8 cellular contexts compared by ENCODE assay signal in the genomic region with DNA sequence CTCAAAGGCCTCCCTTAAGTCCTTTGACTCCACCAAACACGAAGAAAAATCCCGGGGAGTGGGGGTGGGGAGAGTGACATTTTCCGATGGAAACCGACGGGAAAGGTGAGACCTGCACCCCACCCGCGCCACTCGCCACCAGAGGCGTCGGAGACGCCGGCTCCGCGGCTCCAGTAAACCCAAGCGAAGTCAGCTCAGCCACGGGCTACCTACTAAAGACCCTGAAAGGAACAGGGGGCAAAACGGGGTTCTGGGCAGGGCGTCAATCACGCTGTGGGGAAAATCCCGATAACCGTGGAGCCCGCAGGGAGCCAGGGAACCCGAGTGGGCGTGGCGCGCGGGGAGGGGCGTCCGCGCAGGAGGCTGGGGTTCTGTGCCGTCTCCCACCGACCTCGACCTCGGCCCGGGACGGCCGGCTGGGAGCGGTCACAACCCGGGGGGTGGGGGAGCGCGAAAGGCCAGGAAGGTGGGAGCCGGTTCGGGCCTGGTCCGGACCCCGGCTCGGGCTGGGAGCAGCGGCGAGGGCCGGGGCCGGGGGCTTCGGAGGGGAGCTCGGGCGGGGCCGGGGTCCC. TPM values are rescaled to one million over a fixed set of nuclear protein-coding genes. Genes with fewer than 3 reads are reported as not detected.
DNase-seq lines count a peak whose midpoint lies in the region; ATAC-seq and TF ChIP-seq lines count a peak whose summit lies in the region.

No MANE protein-coding gene starts in this region.

- H3K36me3 ChIP-seq in mucosa of rectum (ENCODE audit: control insufficient read depth in 2 of 2, insufficient read depth in 2 of 2, low read length in 2 of 2), result peaks cover 15 to 17% of the 10 kb centered on the region in 2 donors

- no peaks in the 10 kb centered on the region for H3K27me3 ChIP-seq in mucosa of rectum (ENCODE audit: control insufficient read depth in 2 of 2, insufficient read depth in 2 of 2, low read length in 2 of 2)

- ATAC-seq in GM19351 (IDR thresholded peaks at IDR 0.05; ENCODE audit: unreplicated experiment) (peak; percentile 20), HG03460 (IDR thresholded peaks at IDR 0.05; ENCODE audit: unreplicated experiment) (peak; percentile 34)
- peak; percentile 30 to 49 for ATAC-seq in stimulated activated naive B cell treated with anti-CD40 and anti-IgM and Interleukin-4, amounts not matched to agents 10 μg/mL and 1 μg/mL and 100 μg/mL, for 72 hours (replicated peaks)

- intact Hi-C loops in activated CD4-positive, alpha-beta T cell treated with anti-CD3 and anti-CD28 coated beads, Interleukin-2, amount 10 ng/mL, durations not matched to agents 24 days and 14 days (cut with micrococcal nuclease), result loop anchor here (1.0 to 5.0 kb wide), 3 partner anchors 51 to 195 kb away; a partner anchor contains a TSS

- peaks cover 13 to 14% of the 10 kb centered on the region in 2 donors for H3K4me1 ChIP-seq in mucosa of rectum (ENCODE audit: control insufficient read depth in 2 of 2, insufficient read depth in 2 of 2, low read length in 2 of 2)

- peak overlapping the region; percentile 95 to 97 for H3K27ac ChIP-seq in mucosa of rectum (ENCODE audit: low read depth in 2 of 2, low read length in 2 of 2)

- peak overlapping the region; percentile 94 for H3K4me3 ChIP-seq in AG09309 (ENCODE audit: control insufficient read depth, low read depth, low read length)
- H3K4me3 ChIP-seq in mucosa of rectum (ENCODE audit: low read length in 2 of 2), result peak overlapping the region; percentile 82 to 89

- peak overlapping the region; percentile 88 for H3K4me3 Mint-ChIP-seq in activated CD4-positive, alpha-beta T cell treated with anti-CD3 and anti-CD28 coated beads, Interleukin-2, amount 10 ng/mL, durations not matched to agents 24 days and 14 days
- peak overlapping the region; percentile 85 to 91 for H3K4me3 Mint-ChIP-seq in stimulated activated naive B cell treated with anti-CD40 and anti-IgM and Interleukin-4, amounts not matched to agents 10 μg/mL and 1 μg/mL and 100 μg/mL, for 72 hours

- H3K4me1 Mint-ChIP-seq in activated CD4-positive, alpha-beta T cell treated with anti-CD3 and anti-CD28 coated beads, Interleukin-2, amount 10 ng/mL, durations not matched to agents 24 days and 14 days, result peaks cover 20% of the 10 kb centered on the region
- peaks cover 18 to 40% of the 10 kb centered on the region in 2 donors for H3K4me1 Mint-ChIP-seq in stimulated activated naive B cell treated with anti-CD40 and anti-IgM and Interleukin-4, amounts not matched to agents 10 μg/mL and 1 μg/mL and 100 μg/mL, for 72 hours

- H3K27me3 Mint-ChIP-seq in activated CD4-positive, alpha-beta T cell treated with anti-CD3 and anti-CD28 coated beads, Interleukin-2, amount 10 ng/mL, durations not matched to agents 24 days and 14 days, result no peaks in the 10 kb centered on the region
- H3K27me3 Mint-ChIP-seq in stimulated activated naive B cell treated with anti-CD40 and anti-IgM and Interleukin-4, amounts not matched to agents 10 μg/mL and 1 μg/mL and 100 μg/mL, for 72 hours, result no peaks in the 10 kb centered on the region

- H3K9me3 Mint-ChIP-seq in activated CD4-positive, alpha-beta T cell treated with anti-CD3 and anti-CD28 coated beads, Interleukin-2, amount 10 ng/mL, durations not matched to agents 24 days and 14 days, result no peaks in the 10 kb centered on the region
- no peaks in the 10 kb centered on the region for H3K9me3 Mint-ChIP-seq in stimulated activated naive B cell treated with anti-CD40 and anti-IgM and Interleukin-4, amounts not matched to agents 10 μg/mL and 1 μg/mL and 100 μg/mL, for 72 hours

- H3K36me3 Mint-ChIP-seq in activated CD4-positive, alpha-beta T cell treated with anti-CD3 and anti-CD28 coated beads, Interleukin-2, amount 10 ng/mL, durations not matched to agents 24 days and 14 days (ENCODE audit: low read depth), result peaks cover 15% of the 10 kb centered on the region
- peaks cover 11 to 21% of the 10 kb centered on the region in 2 donors for H3K36me3 Mint-ChIP-seq in stimulated activated naive B cell treated with anti-CD40 and anti-IgM and Interleukin-4, amounts not matched to agents 10 μg/mL and 1 μg/mL and 100 μg/mL, for 72 hours

- no peak for DNase-seq in AG09309 (ENCODE audit: low read depth)
- peak; percentile 87 for DNase-seq in activated CD4-positive, alpha-beta T cell treated with anti-CD3 and anti-CD28 coated beads, Interleukin-2, amount 10 ng/mL, durations not matched to agents 24 days and 14 days
- peak; percentile 74 for DNase-seq in ecto neural progenitor cell (ENCODE audit: low spot score)
- DNase-seq in stimulated activated naive B cell treated with anti-CD40 and anti-IgM and Interleukin-4, amounts not matched to agents 10 μg/mL and 1 μg/mL and 100 μg/mL, for 72 hours, result peak; percentile 37
- no peak for DNase-seq in NK-92 (lab: John Stamatoyannopoulos, UW; ENCODE audit: unreplicated experiment)

- peak overlapping the region; percentile 84 for H3K27ac Mint-ChIP-seq in activated CD4-positive, alpha-beta T cell treated with anti-CD3 and anti-CD28 coated beads, Interleukin-2, amount 10 ng/mL, durations not matched to agents 24 days and 14 days
- peak overlapping the region; percentile 92 for H3K27ac Mint-ChIP-seq in stimulated activated naive B cell treated with anti-CD40 and anti-IgM and Interleukin-4, amounts not matched to agents 10 μg/mL and 1 μg/mL and 100 μg/mL, for 72 hours

- H3K9me3 ChIP-seq in mucosa of rectum (ENCODE audit: control insufficient read depth in 2 of 2, low read length in 2 of 2), result no peaks in the 10 kb centered on the region

- peak overlapping the region; percentile 89 to 95 for H3K9ac ChIP-seq in mucosa of rectum (ENCODE audit: low read depth in 1 of 2, low read length in 2 of 2)

- peak; percentile 11 for TF ChIP-seq CTCF in AG09309 (IDR thresholded peaks at IDR 0.05; ENCODE audit: control insufficient read depth, insufficient read depth, low read depth, low read length, missing control alignments)

RNA-seq across cellular contexts. Expression of a gene that starts 0.6 kb away (rescaled TPM):
- total RNA-seq in activated CD4-positive, alpha-beta T cell treated with anti-CD3 and anti-CD28 coated beads, Interleukin-2, amount 10 ng/mL, durations not matched to agents 24 days and 14 days, result 62.8 and 66.8 TPM in 2 replicates

RNA-seq across cellular contexts. Expression of a gene that starts 50.8 kb away (rescaled TPM):
- 4.9 and 5.4 TPM in 2 replicates for total RNA-seq in activated CD4-positive, alpha-beta T cell treated with anti-CD3 and anti-CD28 coated beads, Interleukin-2, amount 10 ng/mL, durations not matched to agents 24 days and 14 days

Comparison
In these comparisons a context has a peak if more than half of its experiments do, and no peak if none do; other contexts are left out.
1. DNase-seq: peak in activated CD4-positive, alpha-beta T cell treated with anti-CD3 and anti-CD28 coated beads, Interleukin-2, amount 10 ng/mL, durations not matched to agents 24 days and 14 days (single experiment), ecto neural progenitor cell (single experiment) and stimulated activated naive B cell treated with anti-CD40 and anti-IgM and Interleukin-4, amounts not matched to agents 10 μg/mL and 1 μg/mL and 100 μg/mL, for 72 hours (single experiment); none in AG09309 (single experiment) and NK-92 (single experiment).
2. Peak in every context shown above with its lines, with median percentiles within 50 percentile points of each other: ATAC-seq.